8 cellular contexts compared by ENCODE assay signal in the genomic region with DNA sequence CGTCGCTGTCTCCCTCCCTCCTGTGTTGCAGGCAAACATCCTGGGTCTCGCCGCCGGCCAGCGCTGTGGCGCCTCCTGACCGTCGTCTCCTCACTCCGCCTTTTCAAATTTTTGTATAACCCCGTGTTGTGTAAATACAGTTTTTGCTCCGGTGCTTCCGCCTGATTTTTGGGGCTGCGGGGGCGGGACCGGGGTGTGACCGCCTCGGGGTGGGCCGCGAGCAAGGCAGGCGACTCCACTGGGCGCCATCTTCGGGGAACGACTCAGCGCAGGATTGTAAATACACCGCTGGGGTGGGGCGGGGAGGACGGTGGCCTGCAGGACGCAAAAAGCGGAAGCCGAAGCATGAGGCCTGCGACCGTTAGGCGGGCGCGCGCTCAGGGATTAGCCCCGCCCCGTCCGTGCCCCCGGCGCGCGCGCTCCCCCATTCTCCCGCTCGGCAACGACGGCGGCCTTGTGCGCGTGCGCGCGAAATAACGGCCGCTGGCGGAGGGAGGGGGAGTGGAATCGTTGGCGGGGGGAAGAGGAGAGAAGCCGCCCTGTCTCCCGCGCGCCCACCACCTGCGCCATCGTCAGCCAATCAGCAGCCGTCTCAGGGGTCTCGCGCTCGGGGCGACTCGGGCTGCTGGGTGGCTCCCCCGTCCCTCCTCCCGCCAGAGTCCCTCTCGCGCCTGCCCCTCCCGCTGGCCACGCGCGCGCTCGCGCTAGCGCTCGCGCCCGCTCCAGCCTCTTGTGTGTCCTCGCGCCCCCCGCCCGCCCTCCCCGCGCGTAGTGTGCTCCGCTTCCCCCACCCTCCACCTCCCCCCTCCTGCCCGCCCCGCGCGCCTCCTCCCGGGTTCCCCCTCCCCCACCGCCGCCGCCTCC. TPM values are rescaled to one million over a fixed set of nuclear protein-coding genes. Genes with fewer than 3 reads are reported as not detected.
A peak's percentile ranks its signal among the peaks of the same experiment; 100 is the strongest.
DNase-seq lines count a peak whose midpoint lies in the region; ATAC-seq, FAIRE-seq and TF ChIP-seq lines count a peak whose summit lies in the region.

No MANE protein-coding gene starts in this region.

- peak; percentile 51 for ATAC-seq in GM19043 (IDR thresholded peaks at IDR 0.05; ENCODE audit: low read depth, unreplicated experiment)
- peak; percentile 46 for ATAC-seq in HG03342 (IDR thresholded peaks at IDR 0.05; ENCODE audit: unreplicated experiment)

- H3K9me3 ChIP-seq in kidney (ENCODE audit: control insufficient read depth in 1 of 2, low read length in 2 of 2), result no peaks in the 10 kb centered on the region

- peak overlapping the region; percentile 80 to 85 for H3K4me3 ChIP-seq in kidney (ENCODE audit: low read length in 2 of 2)

- TF ChIP-seq CTCF in kidney (IDR thresholded peaks at IDR 0.05; ENCODE audit: borderline replicate concordance, extremely low read depth, insufficient read depth), result peak; percentile 7

- no peak for FAIRE-seq in kidney (lab: Jason Lieb, UNC)

- peak overlapping the region; percentile 95 for H3K27ac ChIP-seq in kidney (ENCODE audit: low read depth in 2 of 2, low read length in 2 of 2)

- intact Hi-C loops in kidney (cut with DNase I), result no loop called here

- H3K4me1 ChIP-seq in kidney (ENCODE audit: control insufficient read depth in 1 of 2, insufficient read depth in 1 of 2, low read depth in 1 of 2, low read length in 2 of 2), result peaks cover 18 to 29% of the 10 kb centered on the region in 2 donors

- DNase-seq in AML-193 (lab: John Stamatoyannopoulos, UW) (peak; percentile 91 to 94), NCI-H460 (ENCODE audit: extremely low read depth, low read depth) (peak; percentile 94), cerebellum (ENCODE audit: low spot score) (peak; percentile 94), kidney (peak; percentile 99)
- peak; percentile 95 for DNase-seq in activated CD4-positive, alpha-beta T cell treated with anti-CD3 and anti-CD28 coated beads for 24 hours (ENCODE audit: low read depth in 2 of 2)
- peak; percentile 93 to 95 (median 95) for DNase-seq in stimulated activated CD4-positive, alpha-beta T cell treated with anti-CD3 and anti-CD28 coated beads, Interleukin-12 subunit alpha, Interleukin-12 subunit beta, amount 100 ng/mL, for 48 hours (ENCODE audit: low read depth in 2 of 3, low spot score in 1 of 3)

- H3K36me3 ChIP-seq in kidney (ENCODE audit: control insufficient read depth in 1 of 2, insufficient read depth in 2 of 2, low read length in 2 of 2), result peaks cover 2 to 3% of the 10 kb centered on the region in 2 donors

- H3K9ac ChIP-seq in kidney (ENCODE audit: low read length in 2 of 2), result peak overlapping the region; percentile 73 to 86

RNA-seq across cellular contexts. Expression of gene MAZ, which starts 0.9 kb away (rescaled TPM):
- total RNA-seq in NCI-H460 (2014; rRNA removed; shearing (Covaris generic)), result 206 and 220 TPM in 2 replicates
- 297 and 324 TPM in 2 replicates for polyA plus RNA-seq in NCI-H460 (2014; cell fraction: nucleus; rRNA removed)
- total RNA-seq in cerebellum (150 TPM), kidney (137 TPM)
- polyA plus RNA-seq in kidney (ENCODE audit: insufficient read depth, low read depth, low replicate concordance), result 85.5 TPM

RNA-seq across cellular contexts. Expression of gene PRRT2, which starts 6.5 kb away (rescaled TPM):
- 0.20 and 0.22 TPM in 2 replicates for total RNA-seq in NCI-H460 (2014; rRNA removed; shearing (Covaris generic))
- polyA plus RNA-seq in NCI-H460 (2014; cell fraction: nucleus; rRNA removed), result 0.70 TPM in 1 of 2 replicates, not detected in the other
- 18.1 TPM for total RNA-seq in cerebellum
- total RNA-seq in kidney, result 1.9 TPM
- 0.88 TPM for polyA plus RNA-seq in kidney (ENCODE audit: insufficient read depth, low read depth, low replicate concordance)

RNA-seq across cellular contexts. Expression of gene PAGR1, which starts 10.5 kb away (rescaled TPM):
- 23.3 and 25.8 TPM in 2 replicates for total RNA-seq in NCI-H460 (2014; rRNA removed; shearing (Covaris generic))
- 40.0 and 47.2 TPM in 2 replicates for polyA plus RNA-seq in NCI-H460 (2014; cell fraction: nucleus; rRNA removed)
- total RNA-seq in cerebellum, result 12.2 TPM
- 23.5 TPM for total RNA-seq in kidney
- polyA plus RNA-seq in kidney (ENCODE audit: insufficient read depth, low read depth, low replicate concordance), result 30.0 TPM

RNA-seq across cellular contexts. Expression of gene MVP, which starts 14.8 kb away (rescaled TPM):
- total RNA-seq in NCI-H460 (2014; rRNA removed; shearing (Covaris generic)), result 32.9 and 35.9 TPM in 2 replicates
- polyA plus RNA-seq in NCI-H460 (2014; cell fraction: nucleus; rRNA removed), result 18.9 and 21.7 TPM in 2 replicates
- 6.7 TPM for total RNA-seq in cerebellum
- total RNA-seq in kidney, result 271 TPM
- 123 TPM for polyA plus RNA-seq in kidney (ENCODE audit: insufficient read depth, low read depth, low replicate concordance)

RNA-seq across cellular contexts. Expression of gene KIF22, which starts 14.9 kb away (rescaled TPM):
- 80.3 and 87.9 TPM in 2 replicates for total RNA-seq in NCI-H460 (2014; rRNA removed; shearing (Covaris generic))
- 341 and 412 TPM in 2 replicates for polyA plus RNA-seq in NCI-H460 (2014; cell fraction: nucleus; rRNA removed)
- total RNA-seq in cerebellum (49.2 TPM), kidney (32.3 TPM)
- polyA plus RNA-seq in kidney (ENCODE audit: insufficient read depth, low read depth, low replicate concordance), result 42.9 TPM

Comparison
In these comparisons a context has a peak if more than half of its experiments do, and no peak if none do; other contexts are left out.
1. Peak in every context shown above with its lines: DNase-seq, ATAC-seq, H3K4me3 ChIP-seq and H3K27ac ChIP-seq.